In the genomic region with DNA sequence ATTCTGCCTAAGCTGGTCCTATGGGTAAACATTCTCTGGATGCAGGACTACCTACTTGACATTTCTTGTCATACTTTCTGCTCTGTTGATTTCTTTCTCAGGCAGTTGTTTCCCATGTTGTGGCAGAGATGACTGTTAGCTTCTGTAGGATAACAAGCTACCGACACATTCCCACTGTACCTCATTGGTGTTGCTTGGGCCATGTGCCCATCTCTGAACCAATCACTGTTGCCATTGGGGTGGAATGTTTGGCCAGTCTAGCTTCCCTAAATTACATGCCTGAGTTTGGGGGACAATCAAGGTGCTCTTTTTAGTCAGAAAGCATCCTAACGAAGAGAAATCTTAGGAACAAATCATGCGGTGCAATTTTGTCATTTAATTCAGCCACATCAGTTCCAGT, we compare ENCODE assay signal across 20 cellular contexts.
"Had no signal": no experiment of that assay in that cellular context is flagged by ENCODE, and none has a peak within 500 bp of the region (broad histone marks: within the 10 kb centered on the region; RNA-seq: fewer than 3 reads in every experiment).

No MANE protein-coding gene starts in this region.

- H3K4me2 ChIP-seq: smooth muscle cell had no signal

- H3K9me3 ChIP-seq: esophagus muscularis mucosa, gastrocnemius medialis, tibial artery, upper lobe of left lung, uterus had no signal

- H3K27me3 ChIP-seq: esophagus muscularis mucosa, gastrocnemius medialis, tibial artery, upper lobe of left lung, uterus had no signal

- ATAC-seq: effector memory CD8-positive, alpha-beta T cell; gastrocnemius medialis; left colon; left ventricle myocardium superior; naive thymus-derived CD4-positive, alpha-beta T cell; right cardiac atrium; stimulated activated naive CD8-positive, alpha-beta T cell treated with anti-CD3 and anti-CD28 coated beads, Interleukin-15, Interleukin-2, amounts not matched to agents 100 U/mL and 50 U/mL, for 24 hours had no signal

- H3K36me3 ChIP-seq: esophagus muscularis mucosa, gastrocnemius medialis, tibial artery, upper lobe of left lung, uterus had no signal

- DNase-seq: effector memory CD8-positive, alpha-beta T cell; gastrocnemius medialis; glutamatergic neuron; immature natural killer cell; left colon; left ventricle myocardium superior; mesenchymal stem cell; naive thymus-derived CD4-positive, alpha-beta T cell; right cardiac atrium; stimulated activated CD4-positive, alpha-beta T cell treated with anti-CD3 and anti-CD28 coated beads, Interleukin-2, amount 100 ng/mL, for 48 hours; stimulated activated naive CD8-positive, alpha-beta T cell treated with anti-CD3 and anti-CD28 coated beads, Interleukin-15, Interleukin-2, amounts not matched to agents 100 U/mL and 50 U/mL, for 24 hours; tibial artery; upper lobe of left lung; uterus had no signal

- H3K4me3 ChIP-seq: esophagus muscularis mucosa, gastrocnemius medialis, lung, smooth muscle cell, tibial artery, upper lobe of left lung, uterus had no signal

- H3K27ac ChIP-seq: epithelial cell of prostate, esophagus muscularis mucosa, gastrocnemius medialis, tibial artery, upper lobe of left lung, uterus had no signal

- H3K4me1 ChIP-seq: gastrocnemius medialis, tibial artery, uterus had no signal

- FAIRE-seq: colon, keratinocyte had no signal
